12 cellular contexts compared by ENCODE assay signal in genomic region chr5:87308024-87308423, GRCh38. TPM values are rescaled to one million over a fixed set of nuclear protein-coding genes. Genes with fewer than 3 reads are reported as not detected.
DNase-seq lines count a peak whose midpoint lies in the region; ATAC-seq, FAIRE-seq and TF ChIP-seq lines count a peak whose summit lies in the region.
"Had no signal": no experiment of that assay in that cellular context is flagged by ENCODE, and none has a peak within 500 bp of the region (broad histone marks: within the 10 kb centered on the region; RNA-seq: fewer than 3 reads in every experiment).

No MANE protein-coding gene starts in this region.

- intact Hi-C loops in head of caudate nucleus (cut with DNase I) (no loop called here), heart left ventricle (cut with DNase I) (no loop called here), breast epithelium (cut with DNase I; ENCODE audit: low total_unique reads) (no loop called here)

- H3K4me3 ChIP-seq in keratinocyte (ENCODE audit: control insufficient read depth in 2 of 3, extremely low read depth in 1 of 3, insufficient read depth in 2 of 3, low read depth in 1 of 3, low read length in 3 of 3) (no peak overlapping the region), heart left ventricle (no peak overlapping the region), breast epithelium (no peak overlapping the region)
- H3K4me3 ChIP-seq: esophagus muscularis mucosa had no signal

- FAIRE-seq in keratinocyte (lab: Jason Lieb, UNC) = peak; percentile 43

- TF ChIP-seq CTCF in keratinocyte (optimal IDR thresholded peaks at IDR 0.05 in 1 of 3, IDR thresholded peaks at IDR 0.05 in 1 of 3, conservative IDR thresholded peaks at IDR 0.05 in 1 of 3; ENCODE audit: extremely low read depth in 1 of 3, insufficient read depth in 2 of 3, low read length in 3 of 3) = no peak
- no peak for TF ChIP-seq CTCF in heart left ventricle (IDR thresholded peaks at IDR 0.05)
- TF ChIP-seq CTCF in breast epithelium (IDR thresholded peaks at IDR 0.05) = no peak

- H3K9me3 ChIP-seq in keratinocyte (ENCODE audit: control insufficient read depth, low read depth, low read length) = no peaks in the 10 kb centered on the region
- H3K9me3 ChIP-seq in heart left ventricle = no peaks in the 10 kb centered on the region
- no peaks in the 10 kb centered on the region for H3K9me3 ChIP-seq in breast epithelium
- H3K9me3 ChIP-seq: esophagus muscularis mucosa had no signal

- DNase-seq in keratinocyte (ENCODE audit: low read depth, low spot score) (no peak), head of caudate nucleus (no peak), activated gamma-delta T cell treated with Interleukin-2 at 50 U/mL for 16 hours (no peak), heart left ventricle (no peak), breast epithelium (ENCODE audit: low spot score in 2 of 2) (no peak)
- DNase-seq: GOT3, NCI-H1436 treated with DMSO at 0.1 percent for 48 hours had no signal

- no peak for TF ChIP-seq POLR2A in heart left ventricle (IDR thresholded peaks at IDR 0.05)
- no peak for TF ChIP-seq POLR2A in breast epithelium (IDR thresholded peaks at IDR 0.05)

- H3K4me2 ChIP-seq in keratinocyte (ENCODE audit: control insufficient read depth, extremely low read depth, insufficient read depth, low read depth, low read length) = no peak overlapping the region

- no peaks in the 10 kb centered on the region for H4K20me1 ChIP-seq in keratinocyte (ENCODE audit: control insufficient read depth, extremely low read depth, insufficient read depth, low read length)

- H2AFZ ChIP-seq in keratinocyte (ENCODE audit: control insufficient read depth, low read length) = no peak overlapping the region

- WGBS in heart left ventricle, 4 donors = 51 to 67% (median 56%) methylated on average over 1 of the region's 1 CpG

- H3K9me1 ChIP-seq in keratinocyte (ENCODE audit: control insufficient read depth, extremely low read depth, insufficient read depth, low read length) = peaks cover 2% of the 10 kb centered on the region

- peaks cover 87% of the 10 kb centered on the region for H3K79me2 ChIP-seq in keratinocyte (ENCODE audit: control insufficient read depth, insufficient read depth, low read length)

- ATAC-seq in GM19023 (IDR thresholded peaks at IDR 0.05; ENCODE audit: unreplicated experiment) (peak; percentile 94), HG02588 (IDR thresholded peaks at IDR 0.05; ENCODE audit: unreplicated experiment) (peak; percentile 95), HG03457 (IDR thresholded peaks at IDR 0.05; ENCODE audit: unreplicated experiment) (peak; percentile 78), heart left ventricle (no peak)

- dilution Hi-C loops in keratinocyte (cut with MboI; ENCODE audit: extremely low pct_ligation_motif_present, low sequenced_read_pairs) = no loop called here

- H3K4me1 ChIP-seq in keratinocyte (ENCODE audit: control insufficient read depth, extremely low read depth, insufficient read depth, low read length) = no peaks in the 10 kb centered on the region
- H3K4me1 ChIP-seq in heart left ventricle = peaks cover 0 to 22% (median 0%) of the 10 kb centered on the region in 12 donors
- H3K4me1 ChIP-seq in breast epithelium = no peaks in the 10 kb centered on the region

- peaks cover 8 to 13% of the 10 kb centered on the region in 2 experiments for H3K36me3 ChIP-seq in keratinocyte (ENCODE audit: control insufficient read depth in 2 of 2, extremely low read depth in 1 of 2, insufficient read depth in 2 of 2, low read length in 2 of 2)
- H3K36me3 ChIP-seq in heart left ventricle = peaks cover 0 to 28% (median 21%) of the 10 kb centered on the region in 9 donors
- no peaks in the 10 kb centered on the region for H3K36me3 ChIP-seq in breast epithelium

- no peak overlapping the region for H3K9ac ChIP-seq in keratinocyte (ENCODE audit: control insufficient read depth, extremely low read depth, insufficient read depth, low read length)

- no peaks in the 10 kb centered on the region for H3K27me3 ChIP-seq in keratinocyte (ENCODE audit: control insufficient read depth, extremely low read depth, insufficient read depth, low read length)
- H3K27me3 ChIP-seq in heart left ventricle = no peaks in the 10 kb centered on the region
- H3K27me3 ChIP-seq in breast epithelium = no peaks in the 10 kb centered on the region
- H3K27me3 ChIP-seq: esophagus muscularis mucosa had no signal

- H3K27ac ChIP-seq in keratinocyte (ENCODE audit: control insufficient read depth, insufficient read depth, low read length) (no peak overlapping the region), heart left ventricle (no peak overlapping the region), breast epithelium (no peak overlapping the region)
- H3K27ac ChIP-seq: esophagus muscularis mucosa, RWPE1 had no signal

RNA-seq across cellular contexts. Expression of gene RASA1, which starts 40.3 kb away (rescaled TPM):
- polyA plus RNA-seq in keratinocyte = 41.4 to 57.9 TPM (median 42.4 TPM) in 3 replicates
- polyA plus RNA-seq in keratinocyte (2011; ENCODE audit: low read depth) = 41.6 TPM
- polyA plus RNA-seq in keratinocyte (2011; cell fraction: cytosol; rRNA removed) = 26.9 and 58.3 TPM in 2 replicates
- 75.1 and 88.5 TPM in 2 replicates for polyA plus RNA-seq in keratinocyte (2011; cell fraction: nucleus; rRNA removed)
- 24.6 and 35.8 TPM in 2 replicates for polyA plus RNA-seq in keratinocyte (2012; ENCODE audit: low replicate concordance)
- polyA minus RNA-seq in keratinocyte = 12.8 to 50.5 TPM (median 31.5 TPM) in 3 replicates
- 16.5 TPM for polyA minus RNA-seq in keratinocyte (2011; cell fraction: cytosol; rRNA and poly(A)+ RNA removed)
- polyA minus RNA-seq in keratinocyte (2011; cell fraction: nucleus; rRNA and poly(A)+ RNA removed) = 41.0 and 73.3 TPM in 2 replicates
- 10 to 100 TPM; 13.5 to 21.9 (median 18.2) TPM for total RNA-seq in heart left ventricle
- polyA plus RNA-seq in heart left ventricle = 10 to 100 TPM in 1 of 2 donors, 1 to 10 TPM in 1; 5.7 to 15.2 TPM
- 10 to 100 TPM; 31.8 to 54.2 (median 41.1) TPM for total RNA-seq in breast epithelium

Comparison
In these comparisons a context has a peak if more than half of its experiments do, and no peak if none do; other contexts are left out.
1. ATAC-seq: peak in GM19023 (single experiment), HG02588 (single experiment) and HG03457 (single experiment); none in heart left ventricle (0 of 4).